12 cellular contexts compared by ENCODE assay signal in genomic region chr15:40088929-40089755, GRCh38. TPM values are rescaled to one million over a fixed set of nuclear protein-coding genes. Genes with fewer than 3 reads are reported as not detected.
A peak's percentile ranks its signal among the peaks of the same experiment; 100 is the strongest.
DNase-seq lines count a peak whose midpoint lies in the region; ATAC-seq and TF ChIP-seq lines count a peak whose summit lies in the region.
"Had no signal": no experiment of that assay in that cellular context is flagged by ENCODE, and none has a peak within 500 bp of the region (broad histone marks: within the 10 kb centered on the region; RNA-seq: fewer than 3 reads in every experiment).

No MANE protein-coding gene starts in this region.

- no peaks in the 10 kb centered on the region for H3K27me3 ChIP-seq in upper lobe of right lung

- no peak overlapping the region for H3K27ac ChIP-seq in upper lobe of right lung

- H3K4me1 ChIP-seq in upper lobe of right lung: peaks cover 41% of the 10 kb centered on the region

- no peaks in the 10 kb centered on the region for H3K9me3 ChIP-seq in upper lobe of right lung

- intact Hi-C loops in Right ventricle myocardium superior (cut with DNase I): no loop called here
- intact Hi-C loops in Right ventricle myocardium inferior (cut with DNase I): no loop called here
- intact Hi-C loops in upper lobe of right lung (cut with DNase I): no loop called here

- DNase-seq in Right ventricle myocardium superior (peak; percentile 18), Right ventricle myocardium inferior (ENCODE audit: missing footprints) (no peak), amniotic epithelial cell (ENCODE audit: low read depth) (peak; percentile 55), left lobe of liver (ENCODE audit: low spot score) (no peak), upper lobe of right lung (peak; percentile 27), cortex of kidney (lab: John Stamatoyannopoulos, UW) (no peak), hepatic stellate cell (ENCODE audit: low spot score) (no peak)
- DNase-seq: activated CD4-positive, CD25-positive, alpha-beta regulatory T cell treated with anti-CD3 and anti-CD28 coated beads, Interleukin-2, amount 50 U/mL, for 72 hours; caudate nucleus; DND-41; NCI-H2171 treated with DMSO at 0.1 percent for 48 hours had no signal

- no peak for TF ChIP-seq CTCF in upper lobe of right lung (IDR thresholded peaks at IDR 0.05)

- peaks cover 14% of the 10 kb centered on the region for H3K36me3 ChIP-seq in upper lobe of right lung

- H3K4me3 ChIP-seq in upper lobe of right lung: no peak overlapping the region

- ATAC-seq in Right ventricle myocardium superior (ENCODE audit: poor library complexity): no peak
- no peak for ATAC-seq in Right ventricle myocardium inferior
- peak; percentile 10 for ATAC-seq in left lobe of liver
- ATAC-seq in upper lobe of right lung: no peak
- ATAC-seq in GM18511 (IDR thresholded peaks at IDR 0.05; ENCODE audit: unreplicated experiment): no peak

RNA-seq across cellular contexts. Expression of gene BMF, which starts 19.5 kb away (rescaled TPM):
- total RNA-seq in Right ventricle myocardium superior (3.4 TPM), Right ventricle myocardium inferior (3.2 TPM), left lobe of liver (3.3 TPM), upper lobe of right lung (15.4 TPM)

RNA-seq across cellular contexts. Expression of gene SRP14, which starts 50.2 kb away (rescaled TPM):
- total RNA-seq in Right ventricle myocardium superior: 196 TPM
- total RNA-seq in Right ventricle myocardium inferior: 232 TPM
- total RNA-seq in left lobe of liver: 56.8 TPM
- 132 TPM for total RNA-seq in upper lobe of right lung

Comparison
In these comparisons a context has a peak if more than half of its experiments do, and no peak if none do; other contexts are left out.
1. DNase-seq: peak in Right ventricle myocardium superior (single experiment), amniotic epithelial cell (single experiment) and upper lobe of right lung (single experiment); none in Right ventricle myocardium inferior (single experiment), left lobe of liver (single experiment), cortex of kidney (single experiment) and hepatic stellate cell (single experiment).